ENCODE assay signal across 9 cellular contexts in the genomic region with DNA sequence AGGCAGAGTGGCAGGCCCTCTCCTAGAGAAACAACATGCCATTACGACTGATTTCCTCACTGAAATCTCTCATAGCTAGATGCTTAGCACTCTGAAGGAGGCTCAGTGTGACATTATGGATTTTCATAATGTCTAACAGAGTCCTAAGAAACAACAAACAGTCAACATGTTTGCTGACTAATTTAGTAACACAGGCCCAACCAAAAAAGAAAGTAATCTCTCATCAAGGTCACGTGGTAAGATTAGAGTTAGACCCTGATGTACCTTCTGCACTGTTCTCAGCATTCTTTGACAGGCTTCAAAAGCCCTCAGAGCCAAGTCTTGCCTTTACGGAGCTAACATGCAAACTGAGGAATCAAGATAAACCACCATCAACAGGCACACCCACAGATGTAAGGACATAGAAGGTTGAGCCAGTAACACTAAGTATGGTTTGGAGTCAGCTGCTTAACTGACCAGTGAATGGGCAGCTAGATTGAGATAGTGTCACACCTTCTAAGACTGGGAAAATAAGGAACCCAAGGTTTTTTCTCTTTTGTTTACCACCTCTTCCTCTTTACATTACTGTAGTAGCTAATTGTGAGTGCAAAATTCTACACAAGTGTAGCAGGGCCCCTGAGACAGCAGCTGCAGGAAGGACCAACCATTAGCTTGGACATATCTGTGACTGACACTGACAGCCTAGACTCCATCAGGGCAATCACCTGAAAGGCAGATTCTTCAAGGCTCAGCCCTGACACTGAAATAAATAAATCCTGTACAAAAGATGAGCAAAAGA. TPM values are rescaled to one million over a fixed set of nuclear protein-coding genes. Genes with fewer than 3 reads are reported as not detected.
DNase-seq lines count a peak whose midpoint lies in the region; ATAC-seq and TF ChIP-seq lines count a peak whose summit lies in the region.
"Had no signal": no experiment of that assay in that cellular context is flagged by ENCODE, and none has a peak within 500 bp of the region (broad histone marks: within the 10 kb centered on the region; RNA-seq: fewer than 3 reads in every experiment).

No MANE protein-coding gene starts in this region.

- H3K4me1 ChIP-seq in upper lobe of right lung, result peaks cover 9% of the 10 kb centered on the region

- H3K4me3 ChIP-seq in upper lobe of right lung, result no peak overlapping the region

- no peaks in the 10 kb centered on the region for H3K36me3 ChIP-seq in upper lobe of right lung

- no peaks in the 10 kb centered on the region for H3K27me3 Mint-ChIP-seq in activated naive CD4-positive, alpha-beta T cell treated with anti-CD3 and anti-CD28 coated beads, Interleukin-2, amount 50 U/mL, for 24 hours
- H3K27me3 Mint-ChIP-seq: activated naive CD8-positive, alpha-beta T cell treated with anti-CD3 and anti-CD28 coated beads, Interleukin-2, amount 10 ng/mL, durations not matched to agents 7 days and 5 days had no signal

- H3K27ac Mint-ChIP-seq in activated naive CD4-positive, alpha-beta T cell treated with anti-CD3 and anti-CD28 coated beads, Interleukin-2, amount 50 U/mL, for 24 hours, result peak overlapping the region; percentile 68
- H3K27ac Mint-ChIP-seq: activated naive CD8-positive, alpha-beta T cell treated with anti-CD3 and anti-CD28 coated beads, Interleukin-2, amount 10 ng/mL, durations not matched to agents 7 days and 5 days had no signal

- H3K27me3 ChIP-seq in upper lobe of right lung, result no peaks in the 10 kb centered on the region

- H3K4me1 Mint-ChIP-seq in activated naive CD4-positive, alpha-beta T cell treated with anti-CD3 and anti-CD28 coated beads, Interleukin-2, amount 50 U/mL, for 24 hours, result no peaks in the 10 kb centered on the region

- no peak for TF ChIP-seq CTCF in upper lobe of right lung (IDR thresholded peaks at IDR 0.05)

- ATAC-seq in GM21786 (IDR thresholded peaks at IDR 0.05; ENCODE audit: unreplicated experiment) (peak; percentile 64), HG03565 (IDR thresholded peaks at IDR 0.05; ENCODE audit: unreplicated experiment) (peak; percentile 44), upper lobe of right lung (peak; percentile 53)

- peaks cover 6% of the 10 kb centered on the region for H3K9me3 ChIP-seq in upper lobe of right lung

- no peaks in the 10 kb centered on the region for H3K9me3 Mint-ChIP-seq in activated naive CD4-positive, alpha-beta T cell treated with anti-CD3 and anti-CD28 coated beads, Interleukin-2, amount 50 U/mL, for 24 hours

- no peak overlapping the region for H3K27ac ChIP-seq in upper lobe of right lung

- intact Hi-C loops in upper lobe of right lung (cut with DNase I), result no loop called here

- H3K36me3 Mint-ChIP-seq in activated naive CD4-positive, alpha-beta T cell treated with anti-CD3 and anti-CD28 coated beads, Interleukin-2, amount 50 U/mL, for 24 hours, result peaks cover 22% of the 10 kb centered on the region

- DNase-seq in activated naive CD4-positive, alpha-beta T cell (lab: John Stamatoyannopoulos, UW), result no peak
- DNase-seq in upper lobe of right lung (no peak), globus pallidus (ENCODE audit: low spot score) (no peak), NAMALWA (ENCODE audit: low spot score) (no peak)
- DNase-seq in effector CD4-positive, alpha-beta T cell, result no peak
- DNase-seq: activated naive CD8-positive, alpha-beta T cell treated with anti-CD3 and anti-CD28 coated beads, Interleukin-2, amount 10 ng/mL, durations not matched to agents 7 days and 5 days had no signal

- H3K4me3 Mint-ChIP-seq in activated naive CD4-positive, alpha-beta T cell treated with anti-CD3 and anti-CD28 coated beads, Interleukin-2, amount 50 U/mL, for 24 hours, result no peak overlapping the region
- H3K4me3 Mint-ChIP-seq: activated naive CD8-positive, alpha-beta T cell treated with anti-CD3 and anti-CD28 coated beads, Interleukin-2, amount 10 ng/mL, durations not matched to agents 7 days and 5 days had no signal

RNA-seq across cellular contexts. Expression of a gene that starts 15.3 kb away (rescaled TPM):
- 3.0 TPM for total RNA-seq in upper lobe of right lung

RNA-seq across cellular contexts. Expression of a gene that starts 40.7 kb away (rescaled TPM):
- total RNA-seq in upper lobe of right lung, result 91.6 TPM
